Comparison of ENCODE assay signal across 21 cellular contexts in genomic region chr14:20328705-20329104, GRCh38. TPM values are rescaled to one million over a fixed set of nuclear protein-coding genes. Genes with fewer than 3 reads are reported as not detected.
DNase-seq lines count a peak whose midpoint lies in the region; ATAC-seq lines count a peak whose summit lies in the region.
"Had no signal": no experiment of that assay in that cellular context is flagged by ENCODE, and none has a peak within 500 bp of the region (broad histone marks: within the 10 kb centered on the region; RNA-seq: fewer than 3 reads in every experiment).

No MANE protein-coding gene starts in this region.

- no peak overlapping the region for H3K9ac ChIP-seq in HUES48 (ENCODE audit: low read depth, low read length)

- H3K27me3 ChIP-seq in HUES48 (ENCODE audit: control insufficient read depth, insufficient read depth, low read length): no peaks in the 10 kb centered on the region
- H3K27me3 ChIP-seq: ascending aorta, neutrophil, SJSA1 had no signal

- no peaks in the 10 kb centered on the region for H3K9me3 Mint-ChIP-seq in activated T-cell treated with anti-CD3 and anti-CD28 coated beads, Interleukin-2, amount 50 U/mL, for 72 hours
- no peaks in the 10 kb centered on the region for H3K9me3 Mint-ChIP-seq in activated T-cell treated with anti-CD3 and anti-CD28 coated beads, Interleukin-2, amount 50 U/mL, for 4 hours
- no peaks in the 10 kb centered on the region for H3K9me3 Mint-ChIP-seq in activated CD4-positive, alpha-beta memory T cell treated with anti-CD3 and anti-CD28 coated beads, Interleukin-2, amount 10 ng/mL, durations not matched to agents 7 days and 5 days
- no peaks in the 10 kb centered on the region for H3K9me3 Mint-ChIP-seq in memory B cell
- H3K9me3 Mint-ChIP-seq: CD8-positive, alpha-beta memory T cell; effector memory CD8-positive, alpha-beta T cell had no signal

- H3K27ac ChIP-seq in HUES48 (ENCODE audit: low read depth, low read length): peak overlapping the region; percentile 43
- H3K27ac ChIP-seq: ascending aorta, neutrophil, SJSA1 had no signal

- H3K36me3 ChIP-seq in HUES48 (ENCODE audit: control insufficient read depth, insufficient read depth, low read length): peaks cover 72% of the 10 kb centered on the region
- H3K36me3 ChIP-seq: neutrophil had no signal

- H3K4me1 ChIP-seq in HUES48 (ENCODE audit: control insufficient read depth, insufficient read depth, low read length): peaks cover 15% of the 10 kb centered on the region
- H3K4me1 ChIP-seq: SJSA1 had no signal

- H3K9me3 ChIP-seq in HUES48 (ENCODE audit: control insufficient read depth, insufficient read depth, low read length): no peaks in the 10 kb centered on the region
- H3K9me3 ChIP-seq: ascending aorta, left ventricle myocardium inferior, neutrophil, SJSA1 had no signal

- peak overlapping the region; percentile 7 for H3K27ac Mint-ChIP-seq in activated T-cell treated with anti-CD3 and anti-CD28 coated beads, Interleukin-2, amount 50 U/mL, for 72 hours
- H3K27ac Mint-ChIP-seq in activated CD4-positive, alpha-beta memory T cell treated with anti-CD3 and anti-CD28 coated beads, Interleukin-2, amount 10 ng/mL, durations not matched to agents 7 days and 5 days: peak overlapping the region; percentile 11
- H3K27ac Mint-ChIP-seq in memory B cell: peak overlapping the region; percentile 47

- H3K4me3 ChIP-seq in HUES48 (ENCODE audit: low read depth, low read length): no peak overlapping the region
- H3K4me3 ChIP-seq: ascending aorta, left ventricle myocardium inferior, SJSA1 had no signal

- peaks cover 1 to 12% of the 10 kb centered on the region in 2 donors for H3K36me3 Mint-ChIP-seq in activated T-cell treated with anti-CD3 and anti-CD28 coated beads, Interleukin-2, amount 50 U/mL, for 72 hours (ENCODE audit: insufficient read depth in 2 of 2)
- H3K36me3 Mint-ChIP-seq in activated T-cell treated with anti-CD3 and anti-CD28 coated beads, Interleukin-2, amount 50 U/mL, for 4 hours (ENCODE audit: insufficient read depth): peaks cover 9% of the 10 kb centered on the region
- H3K36me3 Mint-ChIP-seq in activated CD4-positive, alpha-beta memory T cell treated with anti-CD3 and anti-CD28 coated beads, Interleukin-2, amount 10 ng/mL, durations not matched to agents 7 days and 5 days (ENCODE audit: low read depth): peaks cover 46% of the 10 kb centered on the region
- peaks cover 7% of the 10 kb centered on the region for H3K36me3 Mint-ChIP-seq in memory B cell

- no peaks in the 10 kb centered on the region for H3K27me3 Mint-ChIP-seq in activated T-cell treated with anti-CD3 and anti-CD28 coated beads, Interleukin-2, amount 50 U/mL, for 72 hours (ENCODE audit: low read depth)
- no peaks in the 10 kb centered on the region for H3K27me3 Mint-ChIP-seq in activated T-cell treated with anti-CD3 and anti-CD28 coated beads, Interleukin-2, amount 50 U/mL, for 4 hours (ENCODE audit: low read depth)
- no peaks in the 10 kb centered on the region for H3K27me3 Mint-ChIP-seq in activated CD4-positive, alpha-beta memory T cell treated with anti-CD3 and anti-CD28 coated beads, Interleukin-2, amount 10 ng/mL, durations not matched to agents 7 days and 5 days
- H3K27me3 Mint-ChIP-seq in memory B cell: no peaks in the 10 kb centered on the region
- H3K27me3 Mint-ChIP-seq: CD8-positive, alpha-beta memory T cell; effector memory CD8-positive, alpha-beta T cell had no signal

- H3K4me3 Mint-ChIP-seq in activated T-cell treated with anti-CD3 and anti-CD28 coated beads, Interleukin-2, amount 50 U/mL, for 72 hours: peak overlapping the region in 1 of 2 donors; percentile 6
- H3K4me3 Mint-ChIP-seq in activated T-cell treated with anti-CD3 and anti-CD28 coated beads, Interleukin-2, amount 50 U/mL, for 4 hours: no peak overlapping the region
- no peak overlapping the region for H3K4me3 Mint-ChIP-seq in activated CD4-positive, alpha-beta memory T cell treated with anti-CD3 and anti-CD28 coated beads, Interleukin-2, amount 10 ng/mL, durations not matched to agents 7 days and 5 days
- H3K4me3 Mint-ChIP-seq in memory B cell: no peak overlapping the region
- H3K4me3 Mint-ChIP-seq: effector memory CD8-positive, alpha-beta T cell had no signal

- POLR2A ChIA-PET in activated CD4-positive, alpha-beta memory T cell treated with anti-CD3 and anti-CD28 coated beads, Interleukin-2, amount 10 ng/mL, durations not matched to agents 7 days and 5 days (lab: Charles Lee): interaction anchor here (1.3 to 9.5 kb wide), 4 partner anchors 11 to 281 kb away, joined by 4 to 144 read pairs (median 10); partner anchors contain the start of genes PARP2 and PNP

- no peak for ATAC-seq in activated T-cell treated with anti-CD3 and anti-CD28 coated beads, Interleukin-2, amount 50 U/mL, for 72 hours (replicated peaks in 1 of 2)
- ATAC-seq in activated T-cell treated with anti-CD3 and anti-CD28 coated beads, Interleukin-2, amount 50 U/mL, for 4 hours: no peak
- ATAC-seq in memory B cell (ENCODE audit: low read depth) (no peak), HG02678 (IDR thresholded peaks at IDR 0.05; ENCODE audit: unreplicated experiment) (no peak), HG03139 (IDR thresholded peaks at IDR 0.05; ENCODE audit: unreplicated experiment) (no peak)
- ATAC-seq: effector memory CD8-positive, alpha-beta T cell had no signal

- no peak for DNase-seq in activated T-cell treated with anti-CD3 and anti-CD28 coated beads, Interleukin-2, amount 50 U/mL, for 72 hours
- DNase-seq in activated T-cell treated with anti-CD3 and anti-CD28 coated beads, Interleukin-2, amount 50 U/mL, for 4 hours: no peak
- no peak for DNase-seq in activated CD4-positive, alpha-beta memory T cell treated with anti-CD3 and anti-CD28 coated beads, Interleukin-2, amount 10 ng/mL, durations not matched to agents 7 days and 5 days
- no peak for DNase-seq in memory B cell (ENCODE audit: low spot score in 2 of 2)
- no peak for DNase-seq in dermis blood vessel endothelial cell
- DNase-seq: activated effector memory CD4-positive, alpha-beta T cell treated with anti-CD3 and anti-CD28 coated beads, Interleukin-2, amount 50 U/mL, for 16 hours; CD8-positive, alpha-beta memory T cell; cerebellar nuclear complex; DMS53; effector memory CD8-positive, alpha-beta T cell; Kasumi-1; left ventricle myocardium inferior; NCI-H1105; NCI-H2107; NCI-H526 treated with DMSO at 0.1 percent for 48 hours had no signal

- CTCF ChIA-PET in activated CD4-positive, alpha-beta memory T cell treated with anti-CD3 and anti-CD28 coated beads, Interleukin-2, amount 10 ng/mL, durations not matched to agents 7 days and 5 days (lab: Charles Lee): interaction anchor here (1.0 to 6.4 kb wide), 13 partner anchors 10 to 362 kb away, joined by 3 to 108 read pairs (median 13); partner anchors contain the start of genes APEX1, OSGEP, PARP2 and TEP1

- H3K4me1 Mint-ChIP-seq in activated T-cell treated with anti-CD3 and anti-CD28 coated beads, Interleukin-2, amount 50 U/mL, for 72 hours (ENCODE audit: low read depth): peaks cover 61% of the 10 kb centered on the region
- peaks cover 32% of the 10 kb centered on the region for H3K4me1 Mint-ChIP-seq in activated T-cell treated with anti-CD3 and anti-CD28 coated beads, Interleukin-2, amount 50 U/mL, for 4 hours (ENCODE audit: low read depth)
- H3K4me1 Mint-ChIP-seq in activated CD4-positive, alpha-beta memory T cell treated with anti-CD3 and anti-CD28 coated beads, Interleukin-2, amount 10 ng/mL, durations not matched to agents 7 days and 5 days: peaks cover 59% of the 10 kb centered on the region
- peaks cover 24% of the 10 kb centered on the region for H3K4me1 Mint-ChIP-seq in memory B cell

RNA-seq across cellular contexts. Expression of gene CCNB1IP1, which starts 4.4 kb away (rescaled TPM):
- total RNA-seq in activated T-cell treated with anti-CD3 and anti-CD28 coated beads, Interleukin-2, amount 50 U/mL, for 72 hours: 10 to 100 TPM; 73.4 to 89.9 TPM
- total RNA-seq in activated T-cell treated with anti-CD3 and anti-CD28 coated beads, Interleukin-2, amount 50 U/mL, for 4 hours: 10 to 100 TPM; 28.9 to 38.0 (median 33.0) TPM
- 10 to 100 TPM; 39.3 to 43.4 TPM for total RNA-seq in activated CD4-positive, alpha-beta memory T cell treated with anti-CD3 and anti-CD28 coated beads, Interleukin-2, amount 10 ng/mL, durations not matched to agents 7 days and 5 days
- total RNA-seq in dermis blood vessel endothelial cell: 30.8 and 33.0 TPM in 2 replicates

RNA-seq across cellular contexts. Expression of gene PARP2, which starts 14.7 kb away (rescaled TPM):
- total RNA-seq in activated T-cell treated with anti-CD3 and anti-CD28 coated beads, Interleukin-2, amount 50 U/mL, for 72 hours: 10 to 100 TPM; 31.1 to 39.5 TPM
- total RNA-seq in activated T-cell treated with anti-CD3 and anti-CD28 coated beads, Interleukin-2, amount 50 U/mL, for 4 hours: 10 to 100 TPM; 16.9 to 22.9 (median 22.1) TPM
- total RNA-seq in activated CD4-positive, alpha-beta memory T cell treated with anti-CD3 and anti-CD28 coated beads, Interleukin-2, amount 10 ng/mL, durations not matched to agents 7 days and 5 days: 10 to 100 TPM; 27.1 to 28.7 TPM
- total RNA-seq in dermis blood vessel endothelial cell: 7.1 and 9.0 TPM in 2 replicates

RNA-seq across cellular contexts. Expression of gene TTC5, which starts 23.0 kb away (rescaled TPM):
- 10 to 100 TPM; 15.5 to 16.7 TPM for total RNA-seq in activated T-cell treated with anti-CD3 and anti-CD28 coated beads, Interleukin-2, amount 50 U/mL, for 72 hours
- total RNA-seq in activated T-cell treated with anti-CD3 and anti-CD28 coated beads, Interleukin-2, amount 50 U/mL, for 4 hours: 10 to 100 TPM; 40.3 to 41.9 (median 41.5) TPM
- 10 to 100 TPM; 20.5 to 21.2 TPM for total RNA-seq in activated CD4-positive, alpha-beta memory T cell treated with anti-CD3 and anti-CD28 coated beads, Interleukin-2, amount 10 ng/mL, durations not matched to agents 7 days and 5 days
- 30.5 and 31.8 TPM in 2 replicates for total RNA-seq in dermis blood vessel endothelial cell
